In the genomic region with DNA sequence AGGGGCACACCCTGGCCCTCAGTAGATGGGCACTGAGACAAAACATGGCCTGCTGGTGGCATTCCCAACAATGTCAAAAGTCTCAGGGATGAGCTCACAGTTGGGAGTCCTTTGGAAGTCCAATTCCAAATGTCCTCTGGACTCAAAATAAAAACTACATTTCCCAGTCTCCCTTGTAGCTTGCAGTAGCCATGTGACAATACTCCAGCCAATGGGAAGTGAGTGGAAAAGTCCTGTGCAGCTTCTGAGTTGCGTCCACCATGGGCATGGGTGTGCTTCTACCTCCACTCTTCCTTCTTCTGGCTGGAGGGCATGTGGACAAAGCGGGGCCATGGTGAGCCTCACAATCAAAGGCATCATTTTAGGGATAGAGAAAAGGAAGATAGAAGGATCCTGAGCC, we compare ENCODE assay signal across 11 cellular contexts. TPM values are rescaled to one million over a fixed set of nuclear protein-coding genes. Genes with fewer than 3 reads are reported as not detected.
DNase-seq lines count a peak whose midpoint lies in the region; ATAC-seq, FAIRE-seq and TF ChIP-seq lines count a peak whose summit lies in the region.
"Had no signal": no experiment of that assay in that cellular context is flagged by ENCODE, and none has a peak within 500 bp of the region (broad histone marks: within the 10 kb centered on the region; RNA-seq: fewer than 3 reads in every experiment).

No MANE protein-coding gene starts in this region.

- H3K9me3 ChIP-seq in adipocyte (ENCODE audit: control insufficient read depth, low read length), result no peaks in the 10 kb centered on the region
- H3K9me3 ChIP-seq in left ventricle myocardium inferior (replicated peaks), result no peaks in the 10 kb centered on the region
- no peaks in the 10 kb centered on the region for H3K9me3 ChIP-seq in small intestine (ENCODE audit: control insufficient read depth, low read depth)
- no peaks in the 10 kb centered on the region for H3K9me3 ChIP-seq in spleen

- H3K4me3 ChIP-seq in adipocyte (ENCODE audit: low read length) (no peak overlapping the region), left ventricle myocardium inferior (no peak overlapping the region), small intestine (ENCODE audit: low read depth in 1 of 2, low read length in 2 of 2) (no peak overlapping the region), spleen (no peak overlapping the region)
- H3K4me3 ChIP-seq: PC-9 had no signal

- peaks cover 11 to 39% (median 21%) of the 10 kb centered on the region in 5 donors for H3K27me3 Mint-ChIP-seq in naive thymus-derived CD8-positive, alpha-beta T cell

- H3K36me3 ChIP-seq in adipocyte (ENCODE audit: control insufficient read depth, insufficient read depth, low read length, severe bottlenecking) (no peaks in the 10 kb centered on the region), left ventricle myocardium inferior (no peaks in the 10 kb centered on the region), small intestine (ENCODE audit: control insufficient read depth in 2 of 2, insufficient read depth in 2 of 2, low read length in 2 of 2) (no peaks in the 10 kb centered on the region), spleen (peaks cover 0 to 17% (median 0%) of the 10 kb centered on the region in 6 donors)

- no peak for FAIRE-seq in small intestine (lab: Jason Lieb, UNC)
- FAIRE-seq: kidney had no signal

- H3K9me3 Mint-ChIP-seq in naive thymus-derived CD8-positive, alpha-beta T cell, result no peaks in the 10 kb centered on the region
- H3K9me3 Mint-ChIP-seq: activated naive CD4-positive, alpha-beta T cell treated with anti-CD3 and anti-CD28 coated beads, Interleukin-2, amount 50 U/mL, for 24 hours had no signal

- whole genome bisulfite sequencing in small intestine, 3 donors, result 53 to 59% (median 58%) methylated on average over 2 of the region's 2 CpGs
- WGBS in spleen, 5 donors, result 59 to 83% (median 70%) methylated on average over 2 of the region's 2 CpGs

- TF ChIP-seq CTCF in left ventricle myocardium inferior (IDR thresholded peaks at IDR 0.05; ENCODE audit: borderline replicate concordance) (no peak), spleen (IDR thresholded peaks at IDR 0.05 in 8 of 11, conservative IDR thresholded peaks at IDR 0.05 in 3 of 11) (no peak)

- no peaks in the 10 kb centered on the region for H3K27me3 ChIP-seq in adipocyte (replicated peaks; ENCODE audit: control insufficient read depth, insufficient read depth, low read length)
- H3K27me3 ChIP-seq in left ventricle myocardium inferior (ENCODE audit: low read depth), result peaks cover 11% of the 10 kb centered on the region
- H3K27me3 ChIP-seq in small intestine (ENCODE audit: control insufficient read depth in 2 of 2, insufficient read depth in 2 of 2, low read length in 2 of 2), result no peaks in the 10 kb centered on the region
- H3K27me3 ChIP-seq in spleen (replicated peaks in 1 of 7), result peaks cover 0 to 12% (median 7%) of the 10 kb centered on the region in 7 donors

- peaks cover 0 to 1% (median 0%) of the 10 kb centered on the region in 4 donors for H3K4me1 Mint-ChIP-seq in naive thymus-derived CD8-positive, alpha-beta T cell
- H3K4me1 Mint-ChIP-seq: activated naive CD4-positive, alpha-beta T cell treated with anti-CD3 and anti-CD28 coated beads, Interleukin-2, amount 50 U/mL, for 24 hours had no signal

- peak overlapping the region; percentile 63 for H3K9ac ChIP-seq in adipocyte (ENCODE audit: low read length)

- H3K4me3 Mint-ChIP-seq in naive thymus-derived CD8-positive, alpha-beta T cell, result no peak overlapping the region
- H3K4me3 Mint-ChIP-seq: activated naive CD4-positive, alpha-beta T cell treated with anti-CD3 and anti-CD28 coated beads, Interleukin-2, amount 50 U/mL, for 24 hours had no signal

- no peak for ATAC-seq in naive thymus-derived CD8-positive, alpha-beta T cell
- no peak for ATAC-seq in HG02840 (IDR thresholded peaks at IDR 0.05; ENCODE audit: low FRiP score, unreplicated experiment)

- intact Hi-C loops in left ventricle myocardium inferior (cut with micrococcal nuclease) (no loop called here), spleen (cut with DNase I; ENCODE audit: low total_unique reads) (no loop called here)

- no peak for TF ChIP-seq POLR2A in spleen (IDR thresholded peaks at IDR 0.05)

- H3K36me3 Mint-ChIP-seq in naive thymus-derived CD8-positive, alpha-beta T cell, result no peaks in the 10 kb centered on the region
- H3K36me3 Mint-ChIP-seq: activated naive CD4-positive, alpha-beta T cell treated with anti-CD3 and anti-CD28 coated beads, Interleukin-2, amount 50 U/mL, for 24 hours had no signal

- H3K4me1 ChIP-seq in adipocyte (ENCODE audit: control insufficient read depth, insufficient read depth, low read length) (peaks cover 18% of the 10 kb centered on the region), left ventricle myocardium inferior (peaks cover 18% of the 10 kb centered on the region), small intestine (ENCODE audit: control insufficient read depth in 2 of 2, insufficient read depth in 1 of 2, low read depth in 1 of 2, low read length in 1 of 2) (peaks cover 0 to 2% of the 10 kb centered on the region in 2 donors), spleen (peaks cover 0 to 4% (median 0%) of the 10 kb centered on the region in 6 donors)

- POLR2A ChIA-PET in naive thymus-derived CD8-positive, alpha-beta T cell (lab: Charles Lee), result no interaction called here

- DNase-seq in HCEC 1CT (peak; percentile 51), adipocyte (ENCODE audit: low read depth) (peak; percentile 83), left ventricle myocardium inferior (no peak), small intestine (peak; percentile 54), spleen (no peak), T-helper 2 cell (no peak)
- DNase-seq in naive thymus-derived CD8-positive, alpha-beta T cell, result no peak

- no peak overlapping the region for H3K27ac Mint-ChIP-seq in naive thymus-derived CD8-positive, alpha-beta T cell
- H3K27ac Mint-ChIP-seq: activated naive CD4-positive, alpha-beta T cell treated with anti-CD3 and anti-CD28 coated beads, Interleukin-2, amount 50 U/mL, for 24 hours had no signal

- peak overlapping the region; percentile 75 for H3K27ac ChIP-seq in left ventricle myocardium inferior (replicated peaks)
- peak overlapping the region in 1 of 2 donors; percentile 2 for H3K27ac ChIP-seq in small intestine (ENCODE audit: low read depth in 1 of 2, low read length in 1 of 2)
- peak overlapping the region in 3 of 8 donors; percentile 54 to 63 (median 62) for H3K27ac ChIP-seq in spleen
- H3K27ac ChIP-seq: PC-9 had no signal

RNA-seq across cellular contexts. Expression of a gene that starts 5.8 kb away (rescaled TPM):
- total RNA-seq in left ventricle myocardium inferior (10.8 TPM), spleen (10 to 100 TPM in 3 of 7 donors, 1 to 10 TPM in 4; 4.0 to 10.7 (median 9.1) TPM)
- polyA plus RNA-seq in small intestine (10 to 100 TPM in 1 of 3 donors, under 1 TPM in 2; 0.22 to 10.9 (median 0.27) TPM), spleen (10 to 100 TPM in 1 of 3 donors, 1 to 10 TPM in 2; 5.9 to 31.6 (median 9.5) TPM)
- total RNA-seq in naive thymus-derived CD8-positive, alpha-beta T cell, result not detected
- polyA plus RNA-seq in naive thymus-derived CD8-positive, alpha-beta T cell, result not detected
- total RNA-seq: PC-9 had no signal

RNA-seq across cellular contexts. Expression of a gene that starts 24.5 kb away (rescaled TPM):
- total RNA-seq in left ventricle myocardium inferior (not detected), spleen (not detected)
- polyA plus RNA-seq in small intestine (not detected), spleen (not detected)
- total RNA-seq in naive thymus-derived CD8-positive, alpha-beta T cell, result not detected
- polyA plus RNA-seq in naive thymus-derived CD8-positive, alpha-beta T cell, result not detected
- total RNA-seq: kidney, PC-9 had no signal

RNA-seq across cellular contexts. Expression of a gene that starts 24.7 kb away (rescaled TPM):
- 6.4 TPM for total RNA-seq in left ventricle myocardium inferior
- polyA plus RNA-seq in small intestine, result 1 to 10 TPM in 2 of 3 donors, under 1 TPM in 1; 0.22 to 6.3 (median 1.1) TPM
- 10 to 100 TPM in 5 of 7 donors, 1 to 10 TPM in 2; 3.0 to 50.2 (median 21.9) TPM for total RNA-seq in spleen
- polyA plus RNA-seq in spleen, result 10 to 100 TPM in 2 of 3 donors, 1 to 10 TPM in 1; 8.1 to 18.4 (median 11.0) TPM
- under 1 TPM; 0.22 to 0.62 TPM for total RNA-seq in naive thymus-derived CD8-positive, alpha-beta T cell
- not detected for polyA plus RNA-seq in naive thymus-derived CD8-positive, alpha-beta T cell
- total RNA-seq: PC-9 had no signal

RNA-seq across cellular contexts. Expression of a gene that starts 44.8 kb away (rescaled TPM):
- total RNA-seq in left ventricle myocardium inferior (12.5 TPM), spleen (10 to 100 TPM; 12.6 to 74.0 (median 29.9) TPM)
- polyA plus RNA-seq in small intestine (1 to 10 TPM in 2 of 3 donors, not detected in 1; 2.7 to 9.7 TPM), spleen (10 to 100 TPM in 2 of 3 donors, 1 to 10 TPM in 1; 5.7 to 41.6 (median 21.3) TPM)
- total RNA-seq in naive thymus-derived CD8-positive, alpha-beta T cell, result not detected
- polyA plus RNA-seq in naive thymus-derived CD8-positive, alpha-beta T cell, result under 1 TPM in 2 of 3 donors, not detected in 1; 0.05 to 0.07 TPM
- total RNA-seq: PC-9 had no signal

Comparison
In these comparisons a context has a peak if more than half of its experiments do, and no peak if none do; other contexts are left out.
1. DNase-seq: peak in HCEC 1CT (single experiment), adipocyte (single experiment) and small intestine (single experiment); none in left ventricle myocardium inferior (single experiment), spleen (single experiment), naive thymus-derived CD8-positive, alpha-beta T cell (0 of 10) and T-helper 2 cell (0 of 5).
2. RNA of a gene that starts 5.8 kb away (total RNA-seq): 10.8 TPM in left ventricle myocardium inferior (single experiment) and 4.0 to 10.7 TPM in spleen; not detected in naive thymus-derived CD8-positive, alpha-beta T cell; every median in the first group is over 4 times any median in the second.